Comparison of ENCODE assay signal across 8 cellular contexts in genomic region chr14:102591944-102592772, GRCh38. TPM values are rescaled to one million over a fixed set of nuclear protein-coding genes. Genes with fewer than 3 reads are reported as not detected.
DNase-seq lines count a peak whose midpoint lies in the region; ATAC-seq and TF ChIP-seq lines count a peak whose summit lies in the region.

Gene RCOR1, plus strand, starts transcription at chr14:102592649. Its CDS starts 238 bp downstream, at chr14:102592887.

- H3K4me1 ChIP-seq in ectodermal cell (ENCODE audit: control insufficient read depth, insufficient read depth, low read length) (peaks cover 6% of the 10 kb centered on the region), lower lobe of right lung (peaks cover 29% of the 10 kb centered on the region)

- DNase-seq in CMK (ENCODE audit: low read depth) (peak; percentile 95), GM20000 (ENCODE audit: low spot score) (peak; percentile 100), HS-5 (ENCODE audit: low read depth) (peak; percentile 60), NK-92 (lab: John Stamatoyannopoulos, UW; ENCODE audit: unreplicated experiment) (peak; percentile 72), lower lobe of right lung (peak; percentile 99)
- DNase-seq in activated CD8-positive, alpha-beta memory T cell treated with anti-CD3 and anti-CD28 coated beads for 1 hour (ENCODE audit: extremely low read depth in 1 of 2, low read depth in 1 of 2) = peak; percentile 92 to 97
- DNase-seq in stimulated activated CD4-positive, alpha-beta T cell treated with anti-CD3 and anti-CD28 coated beads, TNF-alpha, amount 100 ng/mL, for 1 hour (ENCODE audit: low read depth in 3 of 3, low spot score in 1 of 3) = peak; percentile 96 to 97 (median 97)

- no peaks in the 10 kb centered on the region for H3K36me3 ChIP-seq in ectodermal cell (ENCODE audit: control insufficient read depth, insufficient read depth, low read length)
- H3K36me3 ChIP-seq in lower lobe of right lung = peaks cover 3% of the 10 kb centered on the region

- intact Hi-C loops in lower lobe of right lung (cut with DNase I) = no loop called here

- 0% methylated on average over 97 to 98 of the region's 98 CpGs for WGBS in ectodermal cell, 2 experiments

- H3K27me3 ChIP-seq in ectodermal cell (ENCODE audit: control insufficient read depth, insufficient read depth, low read length, poor library complexity, severe bottlenecking) (no peaks in the 10 kb centered on the region), lower lobe of right lung (ENCODE audit: low read depth) (no peaks in the 10 kb centered on the region)

- H3K9me3 ChIP-seq in ectodermal cell (ENCODE audit: control insufficient read depth, low read length) = no peaks in the 10 kb centered on the region
- no peaks in the 10 kb centered on the region for H3K9me3 ChIP-seq in lower lobe of right lung

- TF ChIP-seq CTCF in GM20000 (IDR thresholded peaks at IDR 0.05; ENCODE audit: extremely low read depth, missing control alignments) (no peak), lower lobe of right lung (IDR thresholded peaks at IDR 0.05) (no peak)

- H3K27ac ChIP-seq in ectodermal cell (ENCODE audit: insufficient read depth, low read depth, low read length, poor library complexity, severe bottlenecking) (peak within 1 kb of the TSS; percentile 99), lower lobe of right lung (peak within 1 kb of the TSS; percentile 94)

- ATAC-seq in lower lobe of right lung = peak; percentile 95 to 97

- H3K4me3 ChIP-seq in ectodermal cell (ENCODE audit: insufficient read depth, low read depth, low read length) (peak within 1 kb of the TSS; percentile 89), lower lobe of right lung (peak within 1 kb of the TSS; percentile 96)

RNA-seq across cellular contexts. Expression of gene RCOR1, which starts in this region (rescaled TPM):
- 28.7 TPM for polyA plus RNA-seq in ectodermal cell (2013, experiment 1 of 4)
- polyA plus RNA-seq in ectodermal cell (2013, experiment 2 of 4) = 28.9 TPM
- polyA plus RNA-seq in ectodermal cell (2013, experiment 3 of 4) = 21.9 TPM
- polyA plus RNA-seq in ectodermal cell (2013, experiment 4 of 4) = 24.7 TPM
- 53.6 TPM for total RNA-seq in lower lobe of right lung

Comparison
In these comparisons a context has a peak if more than half of its experiments do, and no peak if none do; other contexts are left out.
1. Peak in every context shown above with its lines: DNase-seq, ATAC-seq, H3K4me3 ChIP-seq and H3K27ac ChIP-seq.